Comparison of ENCODE assay signal across 23 cellular contexts in the genomic region with DNA sequence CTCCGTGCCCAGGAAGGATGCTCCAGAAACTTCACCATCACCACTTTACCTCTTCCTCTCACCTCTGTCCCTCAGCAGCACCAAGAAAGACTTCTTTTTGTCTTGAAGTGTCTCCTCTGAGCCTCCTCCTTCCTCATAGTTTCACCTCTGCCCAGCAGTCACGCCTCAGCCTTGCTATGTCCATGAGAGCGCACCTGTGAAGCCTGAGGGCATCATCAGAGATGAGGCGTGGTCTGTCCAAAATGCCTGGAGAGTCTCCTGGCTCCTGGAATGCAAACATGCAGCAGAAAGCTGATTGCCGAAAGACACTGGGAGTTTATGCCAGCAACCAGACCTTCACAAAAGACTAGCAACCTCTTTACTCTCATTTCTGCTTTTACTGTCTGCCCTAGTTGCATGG.
"Had no signal": no experiment of that assay in that cellular context is flagged by ENCODE, and none has a peak within 500 bp of the region (broad histone marks: within the 10 kb centered on the region; RNA-seq: fewer than 3 reads in every experiment).

No MANE protein-coding gene starts in this region.

- H3K27me3 ChIP-seq: body of pancreas, ovary had no signal

- ATAC-seq: activated naive CD8-positive, alpha-beta T cell treated with anti-CD3 and anti-CD28 coated beads, Interleukin-2, amount 50 U/mL, for 24 hours; activated T-cell treated with anti-CD3 and anti-CD28 coated beads, Interleukin-2, amount 50 U/mL, for 4 hours; body of pancreas; effector memory CD8-positive, alpha-beta T cell; esophagus mucosa; naive thymus-derived CD4-positive, alpha-beta T cell; upper lobe of right lung; WTC11 had no signal

- H3K4me3 ChIP-seq: body of pancreas, hepatocyte, left ventricle myocardium inferior, ovary, prostate gland, spleen, thoracic aorta, upper lobe of right lung had no signal

- H3K36me3 ChIP-seq: left ventricle myocardium inferior, ovary, prostate gland, spleen, thoracic aorta, upper lobe of right lung had no signal

- H3K27ac Mint-ChIP-seq: activated naive CD4-positive, alpha-beta T cell treated with anti-CD3 and anti-CD28 coated beads for 36 hours; activated naive CD8-positive, alpha-beta T cell treated with anti-CD3 and anti-CD28 coated beads, Interleukin-2, amount 50 U/mL, for 24 hours; activated T-helper 2 cell treated with anti-CD3 and anti-CD28 coated beads, Interferon-gamma antibody, Interleukin-2, Interleukin-4, amounts not matched to agents 10 μg/mL and 5 μg/mL and 100 μg/mL, durations not matched to agents 14 hours and 24 hours and 36 hours; effector memory CD8-positive, alpha-beta T cell; naive thymus-derived CD4-positive, alpha-beta T cell; WTC11 had no signal

- H3K79me2 ChIP-seq: hepatocyte had no signal

- H3K36me3 Mint-ChIP-seq: naive thymus-derived CD4-positive, alpha-beta T cell; WTC11 had no signal

- H2AFZ ChIP-seq: hepatocyte had no signal

- H3K9me3 Mint-ChIP-seq: activated naive CD4-positive, alpha-beta T cell treated with anti-CD3 and anti-CD28 coated beads for 36 hours; activated naive CD8-positive, alpha-beta T cell treated with anti-CD3 and anti-CD28 coated beads, Interleukin-2, amount 50 U/mL, for 24 hours; activated T-cell treated with anti-CD3 and anti-CD28 coated beads, Interleukin-2, amount 50 U/mL, for 4 hours; activated T-helper 2 cell treated with anti-CD3 and anti-CD28 coated beads, Interferon-gamma antibody, Interleukin-2, Interleukin-4, amounts not matched to agents 10 μg/mL and 5 μg/mL and 100 μg/mL, durations not matched to agents 14 hours and 24 hours and 36 hours; effector memory CD8-positive, alpha-beta T cell; WTC11 had no signal

- H3K4me1 ChIP-seq: body of pancreas, prostate gland, spleen, upper lobe of right lung had no signal

- H3K4me1 Mint-ChIP-seq: activated naive CD8-positive, alpha-beta T cell treated with anti-CD3 and anti-CD28 coated beads, Interleukin-2, amount 50 U/mL, for 24 hours; naive thymus-derived CD4-positive, alpha-beta T cell had no signal

- H3K4me3 Mint-ChIP-seq: activated naive CD4-positive, alpha-beta T cell treated with anti-CD3 and anti-CD28 coated beads for 36 hours; activated naive CD8-positive, alpha-beta T cell treated with anti-CD3 and anti-CD28 coated beads, Interleukin-2, amount 50 U/mL, for 24 hours; activated T-cell treated with anti-CD3 and anti-CD28 coated beads, Interleukin-2, amount 50 U/mL, for 4 hours; effector memory CD8-positive, alpha-beta T cell; naive thymus-derived CD4-positive, alpha-beta T cell; WTC11 had no signal

- H3K27ac ChIP-seq: body of pancreas, hepatocyte, left ventricle myocardium inferior, ovary, prostate gland, spleen, thoracic aorta, upper lobe of right lung had no signal

- H3K4me2 ChIP-seq: hepatocyte had no signal

- DNase-seq: activated CD4-positive, alpha-beta T cell treated with anti-CD3 and anti-CD28 coated beads, Interleukin-2, amount 50 U/mL, for 4 hours; activated CD8-positive, alpha-beta memory T cell treated with anti-CD3 and anti-CD28 coated beads, Interleukin-2, amount 50 U/mL, for 48 hours; activated naive CD4-positive, alpha-beta T cell treated with anti-CD3 and anti-CD28 coated beads for 36 hours; activated naive CD8-positive, alpha-beta T cell treated with anti-CD3 and anti-CD28 coated beads, Interleukin-2, amount 50 U/mL, for 24 hours; activated T-cell treated with anti-CD3 and anti-CD28 coated beads, Interleukin-2, amount 50 U/mL, for 4 hours; anterior cingulate cortex; body of pancreas; effector memory CD8-positive, alpha-beta T cell; foreskin melanocyte; left ventricle myocardium inferior; naive thymus-derived CD4-positive, alpha-beta T cell; spleen; stimulated activated CD4-positive, alpha-beta T cell treated with anti-CD3 and anti-CD28 coated beads, Interleukin-4, amount 100 ng/mL, for 1 hour; stimulated activated naive CD4-positive, alpha-beta T cell; T1000; upper lobe of right lung had no signal

- H3K9me3 ChIP-seq: body of pancreas, left ventricle myocardium inferior, ovary, prostate gland, spleen, thoracic aorta, upper lobe of right lung had no signal
